20 cellular contexts compared by ENCODE assay signal in the genomic region with DNA sequence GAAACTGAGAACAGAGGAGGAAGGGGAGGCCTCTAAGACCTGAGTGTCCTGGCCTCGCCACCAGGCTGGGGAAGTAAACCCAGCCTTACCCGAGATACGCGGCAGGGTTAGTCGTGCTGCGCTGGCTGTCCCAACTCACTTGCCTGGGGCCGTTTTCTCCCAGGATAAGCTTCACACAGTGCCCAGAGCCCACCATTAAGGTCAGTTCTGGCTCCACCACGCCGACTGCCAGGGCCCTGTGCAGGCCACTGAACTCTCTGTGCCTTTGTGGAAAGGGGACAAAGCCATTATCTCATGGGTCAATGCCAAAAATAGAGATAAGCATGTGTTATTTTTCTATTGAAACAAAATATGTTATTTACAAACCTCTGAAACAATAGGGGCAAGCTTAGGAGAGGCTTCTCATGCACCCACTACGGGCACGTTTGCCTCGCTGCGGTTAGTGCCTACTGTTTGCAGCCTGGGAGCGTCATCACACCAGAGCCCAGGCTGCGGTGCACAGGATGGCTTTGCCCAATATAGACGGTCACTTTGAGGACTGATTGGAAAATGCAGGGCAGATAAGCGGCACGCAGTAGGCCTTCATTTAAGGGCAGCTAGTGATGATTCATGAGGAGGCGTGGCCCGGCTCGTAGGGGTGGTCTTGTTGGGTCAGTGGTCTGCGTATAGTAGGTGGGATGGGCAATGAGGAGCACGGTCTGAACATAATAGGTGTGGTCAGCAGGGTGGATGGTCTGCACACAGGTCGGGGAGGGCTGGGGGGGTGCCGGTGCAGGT.
DNase-seq lines count a peak whose midpoint lies in the region; ATAC-seq, FAIRE-seq and TF ChIP-seq lines count a peak whose summit lies in the region.
"Had no signal": no experiment of that assay in that cellular context is flagged by ENCODE, and none has a peak within 500 bp of the region (broad histone marks: within the 10 kb centered on the region; RNA-seq: fewer than 3 reads in every experiment).

No MANE protein-coding gene starts in this region.

- DNase-seq in A549 (ENCODE audit: low read depth in 1 of 2, low spot score in 1 of 2), result no peak
- no peak for DNase-seq in GM23338 (ENCODE audit: low spot score)
- DNase-seq in glutamatergic neuron, result peak; percentile 20
- DNase-seq in osteoblast (ENCODE audit: insufficient read length, low spot score, missing footprints), result peak; percentile 39
- no peak for DNase-seq in RPMI8226
- no peak for DNase-seq in activated naive CD4-positive, alpha-beta T cell treated with anti-CD3 and anti-CD28 coated beads for 36 hours
- no peak for DNase-seq in NCI-H1930 (lab: John Stamatoyannopoulos, UW)
- DNase-seq in KBM-7, result no peak
- DNase-seq: BE2C; CD8-positive, alpha-beta T cell; COR-L47; DMS153; DMS79 treated with DMSO at 0.1 percent for 48 hours; GM23248 had no signal

- no peak for TF ChIP-seq RAD21 in A549 (conservative IDR thresholded peaks at IDR 0.05 in 1 of 2, IDR thresholded peaks at IDR 0.05 in 1 of 2)

- peaks cover 11% of the 10 kb centered on the region for H3K27me3 Mint-ChIP-seq in GM23338 (ENCODE audit: insufficient read depth, low read depth, poor library complexity)
- no peaks in the 10 kb centered on the region for H3K27me3 Mint-ChIP-seq in glutamatergic neuron (ENCODE audit: unreplicated experiment)
- H3K27me3 Mint-ChIP-seq in activated naive CD4-positive, alpha-beta T cell treated with anti-CD3 and anti-CD28 coated beads for 36 hours (ENCODE audit: low read depth), result no peaks in the 10 kb centered on the region

- intact Hi-C loops in activated naive CD4-positive, alpha-beta T cell treated with anti-CD3 and anti-CD28 coated beads for 36 hours (cut with micrococcal nuclease), result no loop called here

- H2AFZ ChIP-seq in GM23338 (no peak overlapping the region), osteoblast (ENCODE audit: low read length) (no peak overlapping the region)
- H2AFZ ChIP-seq: GM23248 had no signal

- H3K36me3 Mint-ChIP-seq in GM23338 (ENCODE audit: low read depth) (peaks cover 60% of the 10 kb centered on the region), glutamatergic neuron (ENCODE audit: unreplicated experiment) (no peaks in the 10 kb centered on the region)
- no peaks in the 10 kb centered on the region for H3K36me3 Mint-ChIP-seq in activated naive CD4-positive, alpha-beta T cell treated with anti-CD3 and anti-CD28 coated beads for 36 hours (ENCODE audit: low read depth)
- H3K36me3 Mint-ChIP-seq: CD8-positive, alpha-beta T cell had no signal

- POLR2A ChIA-PET in A549 (lab: Yijun Ruan, JAX), result no interaction called here

- H3K9me3 Mint-ChIP-seq in GM23338 (no peaks in the 10 kb centered on the region), glutamatergic neuron (ENCODE audit: unreplicated experiment) (no peaks in the 10 kb centered on the region)
- no peaks in the 10 kb centered on the region for H3K9me3 Mint-ChIP-seq in activated naive CD4-positive, alpha-beta T cell treated with anti-CD3 and anti-CD28 coated beads for 36 hours
- H3K9me3 Mint-ChIP-seq: CD8-positive, alpha-beta T cell had no signal

- peak overlapping the region; percentile 30 to 79; a peak in 4 of 6 replicates for H3K27ac ChIP-seq in A549
- 0 out of 2 replicates have a peak overlapping the region, but pooled peaks have one; percentile 14 for H3K27ac ChIP-seq in GM23338 (ENCODE audit: low read depth)
- H3K27ac ChIP-seq in osteoblast (ENCODE audit: low read depth, low read length), result no peak overlapping the region
- H3K27ac ChIP-seq: C4-2B, GM23248 had no signal

- in situ Hi-C loops in KBM-7 (cut with MboI; ENCODE audit: low pct_unique_long_range_greater_than_20kb, low sequenced_read_pairs), result no loop called here

- H3K27ac Mint-ChIP-seq in GM23338, result no peak overlapping the region
- no peak overlapping the region for H3K27ac Mint-ChIP-seq in glutamatergic neuron (ENCODE audit: unreplicated experiment)
- no peak overlapping the region for H3K27ac Mint-ChIP-seq in activated naive CD4-positive, alpha-beta T cell treated with anti-CD3 and anti-CD28 coated beads for 36 hours
- H3K27ac Mint-ChIP-seq: CD8-positive, alpha-beta T cell had no signal

- no peak; a peak in 2 of 6 replicates for ATAC-seq in A549
- ATAC-seq in GM23338, result no peak
- ATAC-seq: CD8-positive, alpha-beta T cell had no signal

- FAIRE-seq in A549 (lab: Jason Lieb, UNC), result no peak
- FAIRE-seq: A204.1, D721Med, G401.6, GM12891 had no signal

- TF ChIP-seq CTCF in A549 (IDR thresholded peaks at IDR 0.05), result no peak
- no peak for TF ChIP-seq CTCF in GM23338 (conservative IDR thresholded peaks at IDR 0.05; ENCODE audit: low read depth in 2 of 2)
- no peak for TF ChIP-seq CTCF in glutamatergic neuron (IDR thresholded peaks at IDR 0.05; ENCODE audit: partially characterized antibody, unreplicated experiment)
- TF ChIP-seq CTCF in osteoblast (IDR thresholded peaks at IDR 0.05; ENCODE audit: extremely low read depth, low read depth, low read length), result no peak

- H3K79me2 ChIP-seq in GM23338 (replicated peaks; ENCODE audit: insufficient read depth), result no peaks in the 10 kb centered on the region
- no peaks in the 10 kb centered on the region for H3K79me2 ChIP-seq in osteoblast (ENCODE audit: insufficient read depth, low read length)

- H3K9me3 ChIP-seq in A549 (no peaks in the 10 kb centered on the region), osteoblast (ENCODE audit: low read depth, low read length) (no peaks in the 10 kb centered on the region)
- H3K9me3 ChIP-seq: BE2C, HAP-1 had no signal

- H3K4me3 ChIP-seq in A549, result no peak overlapping the region
- no peak overlapping the region for H3K4me3 ChIP-seq in GM23338
- no peak overlapping the region for H3K4me3 ChIP-seq in osteoblast (ENCODE audit: insufficient read depth, low read length)
- H3K4me3 ChIP-seq: GM23248, HAP-1 had no signal

- TF ChIP-seq EP300 in A549 (IDR thresholded peaks at IDR 0.05), result no peak

- peaks cover 11% of the 10 kb centered on the region for H3K4me1 Mint-ChIP-seq in GM23338
- no peaks in the 10 kb centered on the region for H3K4me1 Mint-ChIP-seq in glutamatergic neuron (ENCODE audit: low read depth, unreplicated experiment)
- no peaks in the 10 kb centered on the region for H3K4me1 Mint-ChIP-seq in activated naive CD4-positive, alpha-beta T cell treated with anti-CD3 and anti-CD28 coated beads for 36 hours (ENCODE audit: low read depth)

- H3K4me3 Mint-ChIP-seq in GM23338 (no peak overlapping the region), glutamatergic neuron (ENCODE audit: unreplicated experiment) (no peak overlapping the region)
- H3K4me3 Mint-ChIP-seq in activated naive CD4-positive, alpha-beta T cell treated with anti-CD3 and anti-CD28 coated beads for 36 hours, result no peak overlapping the region
- H3K4me3 Mint-ChIP-seq: CD8-positive, alpha-beta T cell had no signal

- H3K4me1 ChIP-seq in A549 (peaks cover 31% of the 10 kb centered on the region), GM23338 (ENCODE audit: insufficient read depth) (peaks cover 8% of the 10 kb centered on the region), osteoblast (ENCODE audit: insufficient read depth, low read length) (no peaks in the 10 kb centered on the region)
- H3K4me1 ChIP-seq: BE2C, HAP-1 had no signal

- H3K27me3 ChIP-seq in GM23338 (ENCODE audit: insufficient read depth) (no peaks in the 10 kb centered on the region), osteoblast (ENCODE audit: insufficient read depth, low read length) (no peaks in the 10 kb centered on the region)
- H3K27me3 ChIP-seq: BE2C had no signal

- H3K36me3 ChIP-seq in GM23338 (ENCODE audit: insufficient read depth) (peaks cover 12% of the 10 kb centered on the region), osteoblast (ENCODE audit: insufficient read depth, low read length) (peaks cover 86% of the 10 kb centered on the region)
- H3K36me3 ChIP-seq: BE2C had no signal

- H3F3A ChIP-seq in GM23338 (replicated peaks; ENCODE audit: low read depth), result no peaks in the 10 kb centered on the region

- WGBS in A549 (ENCODE audit: missing lambda C conversion rate), result 92% methylated on average over 24 of the region's 25 CpGs

- no peak for TF ChIP-seq POLR2A in A549 (IDR thresholded peaks at IDR 0.05; ENCODE audit: low read length)

- CTCF ChIA-PET in A549 (lab: Yijun Ruan, JAX), result interaction anchor here (1.4 kb wide), 1 partner anchor 93 kb away, joined by 4 read pairs; no protein-coding TSS in a partner anchor
- CTCF ChIA-PET in activated naive CD4-positive, alpha-beta T cell treated with anti-CD3 and anti-CD28 coated beads for 36 hours (lab: Charles Lee), result no interaction called here

- H3K9me2 ChIP-seq in GM23338 (ENCODE audit: insufficient read depth), result no peaks in the 10 kb centered on the region

- H3K4me2 ChIP-seq in A549, result no peak overlapping the region
- H3K4me2 ChIP-seq in GM23338, result no peak overlapping the region
- H3K4me2 ChIP-seq in osteoblast (ENCODE audit: insufficient read depth, low read length), result no peak overlapping the region

- H4K20me1 ChIP-seq in GM23338 (replicated peaks; ENCODE audit: insufficient read depth), result peaks cover 14% of the 10 kb centered on the region
- no peaks in the 10 kb centered on the region for H4K20me1 ChIP-seq in osteoblast (ENCODE audit: insufficient read depth, low read length)

TF ChIP-seq in A549, 52 proteins besides CTCF, POLR2A, EP300 and RAD21 (continues in another document):
- TF ChIP-seq EHF (CRISPR knock-in tag; IDR thresholded peaks at IDR 0.05) (no peak), EHMT2 (IDR thresholded peaks at IDR 0.05; ENCODE audit: low read depth) (no peak), HOXB5 (CRISPR knock-in tag; IDR thresholded peaks at IDR 0.05) (no peak), FOSB (CRISPR knock-in tag; IDR thresholded peaks at IDR 0.05) (no peak)

TF ChIP-seq in GM23338, 12 proteins besides CTCF, POLR2A, EP300 and RAD21 (continues in another document):
- TF ChIP-seq JUNB (IDR thresholded peaks at IDR 0.05; ENCODE audit: unreplicated experiment) (no peak), NANOG (IDR thresholded peaks at IDR 0.05; ENCODE audit: borderline replicate concordance) (no peak), EZH2phosphoT487 (IDR thresholded peaks at IDR 0.05; ENCODE audit: unreplicated experiment) (no peak), CREB1 (CRISPR knock-in tag; IDR thresholded peaks at IDR 0.05; ENCODE audit: low read depth) (no peak), POLR2AphosphoS5 (IDR thresholded peaks at IDR 0.05; ENCODE audit: low read depth) (no peak)

Comparison
In these comparisons a context has a peak if more than half of its experiments do, and no peak if none do; other contexts are left out.
1. DNase-seq: peak in glutamatergic neuron (single experiment) and osteoblast (single experiment); none in A549 (0 of 2), GM23338 (single experiment), RPMI8226 (single experiment), activated naive CD4-positive, alpha-beta T cell treated with anti-CD3 and anti-CD28 coated beads for 36 hours (single experiment), NCI-H1930 (0 of 2) and KBM-7 (single experiment).